19 cellular contexts compared by ENCODE assay signal in genomic region chr1:91828583-91829281, GRCh38. TPM values are rescaled to one million over a fixed set of nuclear protein-coding genes. Genes with fewer than 3 reads are reported as not detected.
DNase-seq lines count a peak whose midpoint lies in the region; ATAC-seq and TF ChIP-seq lines count a peak whose summit lies in the region.
"Had no signal": no experiment of that assay in that cellular context is flagged by ENCODE, and none has a peak within 500 bp of the region (broad histone marks: within the 10 kb centered on the region; RNA-seq: fewer than 3 reads in every experiment).

No MANE protein-coding gene starts in this region.

- H3K4me1 ChIP-seq in heart left ventricle (peaks cover 3 to 57% (median 38%) of the 10 kb centered on the region in 12 donors), endocrine pancreas (ENCODE audit: control insufficient read depth, insufficient read depth, low read length) (no peaks in the 10 kb centered on the region), mucosa of descending colon (ENCODE audit: low read depth) (peaks cover 32% of the 10 kb centered on the region), transverse colon (peaks cover 21 to 56% (median 43%) of the 10 kb centered on the region in 4 donors)

- no peaks in the 10 kb centered on the region for H3K9me3 ChIP-seq in heart left ventricle
- no peaks in the 10 kb centered on the region for H3K9me3 ChIP-seq in endocrine pancreas (ENCODE audit: control insufficient read depth, low read length)
- H3K9me3 ChIP-seq in mucosa of descending colon, result no peaks in the 10 kb centered on the region
- H3K9me3 ChIP-seq in transverse colon, result no peaks in the 10 kb centered on the region
- H3K9me3 ChIP-seq: left lung, MG63, tibial nerve had no signal

- intact Hi-C loops in heart left ventricle (cut with DNase I) (loop anchor here in 2 of 10 donors (5.0 to 10.0 kb wide), 3 partner anchors 56 to 226 kb away; partner anchors contain the start of gene TGFBR3 (in 1 of the 2)), left cardiac atrium (cut with DNase I) (no loop called here), mucosa of descending colon (cut with DNase I, micrococcal nuclease) (no loop called here), transverse colon (cut with DNase I; ENCODE audit: low total_unique reads) (no loop called here)

- TF ChIP-seq POLR2A in heart left ventricle (IDR thresholded peaks at IDR 0.05) (no peak), transverse colon (IDR thresholded peaks at IDR 0.05) (no peak)

- H3K27ac ChIP-seq in heart left ventricle (peak overlapping the region in 10 of 12 donors; percentile 68 to 94 (median 84)), transverse colon (peak overlapping the region; percentile 56 to 79 (median 68))
- H3K27ac ChIP-seq: left lung had no signal

- 73 to 77% (median 76%) methylated on average over 8 to 9 of the region's 9 CpGs for WGBS in heart left ventricle, 4 donors
- WGBS in transverse colon (ENCODE audit: low coverage in 1 of 2), 2 donors, result 20 to 42% methylated on average over 1 to 9 of the region's 9 CpGs

- H3K9ac ChIP-seq in endocrine pancreas (ENCODE audit: control insufficient read depth, insufficient read depth, low read length), result no peak overlapping the region

- H3K36me3 ChIP-seq in heart left ventricle (no peaks in the 10 kb centered on the region), endocrine pancreas (ENCODE audit: control insufficient read depth, insufficient read depth, low read length) (no peaks in the 10 kb centered on the region), mucosa of descending colon (ENCODE audit: low read depth) (no peaks in the 10 kb centered on the region), transverse colon (no peaks in the 10 kb centered on the region)
- H3K36me3 ChIP-seq: left lung, MG63, tibial nerve had no signal

- in situ Hi-C loops in transverse colon (cut with MboI; ENCODE audit: low pct_ligation_motif_present in 1 of 4, low pct_unique_long_range_greater_than_20kb in 1 of 4, low sequenced_read_pairs in 3 of 4), result no loop called here

- H3K27me3 ChIP-seq in heart left ventricle, result no peaks in the 10 kb centered on the region
- no peaks in the 10 kb centered on the region for H3K27me3 ChIP-seq in endocrine pancreas (ENCODE audit: control insufficient read depth, insufficient read depth, low read length)
- H3K27me3 ChIP-seq in transverse colon, result no peaks in the 10 kb centered on the region
- H3K27me3 ChIP-seq: left lung, MG63, tibial nerve had no signal

- ATAC-seq in heart left ventricle, result no peak
- no peak for ATAC-seq in left cardiac atrium
- ATAC-seq in mucosa of descending colon, result peak; percentile 2
- ATAC-seq: WTC11 had no signal

- TF ChIP-seq EP300 in transverse colon (IDR thresholded peaks at IDR 0.05; ENCODE audit: low read depth), result no peak

- H3K4me3 ChIP-seq in heart left ventricle (no peak overlapping the region), endocrine pancreas (ENCODE audit: control insufficient read depth, insufficient read depth, low read length) (peak overlapping the region; percentile 40), mucosa of descending colon (no peak overlapping the region), transverse colon (no peak overlapping the region)
- H3K4me3 ChIP-seq: left lung, MG63, tibial nerve had no signal

- DNase-seq in heart left ventricle (no peak), left cardiac atrium (no peak), mucosa of descending colon (peak in 1 of 3 donors; percentile 49), transverse colon (no peak), activated T-cell treated with anti-CD3 and anti-CD28 coated beads for 4 hours (no peak), inferior parietal cortex (ENCODE audit: extremely low spot score) (no peak)
- no peak for DNase-seq in stimulated activated CD4-positive, alpha-beta T cell treated with anti-CD3 and anti-CD28 coated beads, Interleukin-4, amount 100 ng/mL, for 24 hours
- DNase-seq: activated gamma-delta T cell; cortex of kidney; GOT3; hypothalamus; left lung; MG63; NCI-H2081; NCI-H748 treated with DMSO at 0.1 percent for 48 hours; stimulated activated CD4-positive, alpha-beta T cell treated with anti-CD3 and anti-CD28 coated beads, Interleukin-4, amount 100 ng/mL, for 1 hour had no signal

- TF ChIP-seq CTCF in heart left ventricle (IDR thresholded peaks at IDR 0.05), result no peak
- no peak for TF ChIP-seq CTCF in mucosa of descending colon (IDR thresholded peaks at IDR 0.05)
- no peak for TF ChIP-seq CTCF in transverse colon (IDR thresholded peaks at IDR 0.05)

RNA-seq across cellular contexts. Expression of gene TGFBR3, which starts 57.2 kb away (rescaled TPM):
- total RNA-seq in heart left ventricle, result 10 to 100 TPM; 10.3 to 51.8 (median 28.1) TPM
- 10 to 100 TPM in 1 of 2 donors, 1 to 10 TPM in 1; 6.9 to 10.3 TPM for polyA plus RNA-seq in heart left ventricle
- 10 to 100 TPM; 43.8 to 56.2 TPM for total RNA-seq in left cardiac atrium
- total RNA-seq in mucosa of descending colon, result 10 to 100 TPM; 11.6 to 89.7 (median 21.1) TPM
- total RNA-seq in transverse colon, result 100 to 1,000 TPM in 1 of 4 donors, 10 to 100 TPM in 3; 32.9 to 138 (median 58.8) TPM
